Comparison of ENCODE assay signal across 30 cellular contexts in genomic region chr3:8640223-8640622, GRCh38. TPM values are rescaled to one million over a fixed set of nuclear protein-coding genes. Genes with fewer than 3 reads are reported as not detected.
"Had no signal": no experiment of that assay in that cellular context is flagged by ENCODE, and none has a peak within 500 bp of the region (broad histone marks: within the 10 kb centered on the region; RNA-seq: fewer than 3 reads in every experiment).

No MANE protein-coding gene starts in this region.

- H3K4me1 Mint-ChIP-seq: mesothelial cell of epicardium had no signal

- H3K36me3 ChIP-seq: esophagus squamous epithelium, gastrocnemius medialis, heart right ventricle, left lung, lower lobe of right lung had no signal

- H3K27ac Mint-ChIP-seq: mesothelial cell of epicardium had no signal

- H3K4me3 Mint-ChIP-seq: mesothelial cell of epicardium had no signal

- H3K27ac ChIP-seq: coronary artery, dorsolateral prefrontal cortex, epithelial cell of prostate, esophagus squamous epithelium, gastrocnemius medialis, left lung, lower lobe of right lung had no signal

- DNase-seq: dermis blood vessel endothelial cell; dorsolateral prefrontal cortex; effector CD4-positive, alpha-beta T cell; effector memory CD4-positive, alpha-beta T cell; erythroblast; esophagus squamous epithelium; foreskin fibroblast; foreskin melanocyte; gastrocnemius medialis; glutamatergic neuron; head of caudate nucleus; heart right ventricle; hippocampal formation; left cardiac atrium; left lung; left ventricle myocardium superior; lower lobe of right lung; mesenchymal stem cell; mucosa of descending colon had no signal

- H3K9me3 ChIP-seq: esophagus squamous epithelium, left lung, lower lobe of right lung, mucosa of descending colon had no signal

- ATAC-seq: esophagus mucosa, gastrocnemius medialis, heart right ventricle, left cardiac atrium, left lung, left ventricle myocardium superior, lower lobe of right lung, mucosa of descending colon had no signal

- H3K27me3 ChIP-seq: gastrocnemius medialis had no signal

- H3K4me3 ChIP-seq: coronary artery, dorsolateral prefrontal cortex, esophagus squamous epithelium, gastrocnemius medialis, left lung, lower lobe of right lung, mucosa of descending colon had no signal

- H3K4me1 ChIP-seq: esophagus squamous epithelium, left lung, lower lobe of right lung had no signal

- FAIRE-seq: colon, endometrium, islet of Langerhans, keratinocyte had no signal

RNA-seq across cellular contexts. Expression of gene SSUH2, which starts 4.4 kb away (rescaled TPM):
- total RNA-seq: dermis blood vessel endothelial cell, glomerular endothelial cell, kidney epithelial cell, lower lobe of right lung, lung microvascular endothelial cell had no signal
